In genomic region chr1:41919764-41920397, GRCh38 we compare ENCODE assay signal across 8 cellular contexts. TPM values are rescaled to one million over a fixed set of nuclear protein-coding genes. Genes with fewer than 3 reads are reported as not detected.
DNase-seq lines count a peak whose midpoint lies in the region; ATAC-seq and TF ChIP-seq lines count a peak whose summit lies in the region.

No MANE protein-coding gene starts in this region.

- POLR2A ChIA-PET in Caco-2 (lab: Charles Lee), result no interaction called here

- no peak overlapping the region for H3K4me3 ChIP-seq in RWPE2 (ENCODE audit: severe bottlenecking)
- no peak overlapping the region for H3K4me3 ChIP-seq in Caco-2 (ENCODE audit: low read depth, low read length)

- H3K36me3 Mint-ChIP-seq in activated naive CD4-positive, alpha-beta T cell treated with anti-CD3 and anti-CD28 coated beads, Interleukin-2, amount 10 ng/mL, durations not matched to agents 7 days and 5 days, result peaks cover 3% of the 10 kb centered on the region
- H3K36me3 Mint-ChIP-seq in Caco-2 (ENCODE audit: insufficient read depth, unreplicated experiment), result no peaks in the 10 kb centered on the region

- peak overlapping the region; percentile 98 for H3K27ac Mint-ChIP-seq in activated naive CD4-positive, alpha-beta T cell treated with anti-CD3 and anti-CD28 coated beads, Interleukin-2, amount 10 ng/mL, durations not matched to agents 7 days and 5 days
- H3K27ac Mint-ChIP-seq in Caco-2 (ENCODE audit: unreplicated experiment), result no peak overlapping the region

- peaks cover 61% of the 10 kb centered on the region for H3K4me1 Mint-ChIP-seq in activated naive CD4-positive, alpha-beta T cell treated with anti-CD3 and anti-CD28 coated beads, Interleukin-2, amount 10 ng/mL, durations not matched to agents 7 days and 5 days
- H3K4me1 Mint-ChIP-seq in Caco-2 (ENCODE audit: low read depth, unreplicated experiment), result no peaks in the 10 kb centered on the region

- H3K27me3 Mint-ChIP-seq in activated naive CD4-positive, alpha-beta T cell treated with anti-CD3 and anti-CD28 coated beads, Interleukin-2, amount 10 ng/mL, durations not matched to agents 7 days and 5 days, result no peaks in the 10 kb centered on the region
- H3K27me3 Mint-ChIP-seq in Caco-2 (ENCODE audit: insufficient read depth, unreplicated experiment), result peaks cover 10% of the 10 kb centered on the region

- H3K27me3 ChIP-seq in RWPE2 (ENCODE audit: insufficient read depth, poor library complexity, severe bottlenecking) (no peaks in the 10 kb centered on the region), Caco-2 (replicated peaks; ENCODE audit: control insufficient read depth, insufficient read depth, low read length) (no peaks in the 10 kb centered on the region; the same call in 1 of the 2 replicates)

- intact Hi-C loops in Caco-2 (cut with micrococcal nuclease; ENCODE audit: unreplicated experiment), result no loop called here

- CTCF ChIA-PET in activated naive CD4-positive, alpha-beta T cell treated with anti-CD3 and anti-CD28 coated beads, Interleukin-2, amount 10 ng/mL, durations not matched to agents 7 days and 5 days (lab: Charles Lee), result interaction anchor here (1.0 to 1.6 kb wide), 4 partner anchors 28 to 108 kb away, joined by 3 to 5 read pairs (median 4); no protein-coding TSS in a partner anchor
- CTCF ChIA-PET in Caco-2 (lab: Charles Lee), result no interaction called here

- DNase-seq in RWPE2 (ENCODE audit: low spot score) (no peak), iris pigment epithelial cell (ENCODE audit: low read depth) (peak; percentile 20), SIG-M5 (lab: John Stamatoyannopoulos, UW) (no peak), Caco-2 (no peak)
- peak; percentile 93 for DNase-seq in activated naive CD4-positive, alpha-beta T cell treated with anti-CD3 and anti-CD28 coated beads, Interleukin-2, amount 10 ng/mL, durations not matched to agents 7 days and 5 days
- peak; percentile 65 for DNase-seq in stimulated activated CD4-positive, alpha-beta T cell treated with anti-CD3 and anti-CD28 coated beads, Interleukin-2, amount 100 ng/mL, for 4 hours (ENCODE audit: low read depth)

- BruUV-seq in Caco-2 (replicated peaks; lab: Mats Ljungman, UMichigan), result no TSS peak

- H3K36me3 ChIP-seq in RWPE2 (ENCODE audit: low read depth) (no peaks in the 10 kb centered on the region), Caco-2 (ENCODE audit: control insufficient read depth, insufficient read depth, low read length) (no peaks in the 10 kb centered on the region)

- H3K27ac ChIP-seq in RWPE2 (ENCODE audit: poor library complexity, severe bottlenecking), result peak overlapping the region; percentile 43

- H3K9me3 Mint-ChIP-seq in activated naive CD4-positive, alpha-beta T cell treated with anti-CD3 and anti-CD28 coated beads, Interleukin-2, amount 10 ng/mL, durations not matched to agents 7 days and 5 days, result peaks cover 6% of the 10 kb centered on the region
- no peaks in the 10 kb centered on the region for H3K9me3 Mint-ChIP-seq in Caco-2 (ENCODE audit: unreplicated experiment)

- TF ChIP-seq CTCF in RWPE2 (IDR thresholded peaks at IDR 0.05; ENCODE audit: poor library complexity, severe bottlenecking) (no peak), Caco-2 (IDR thresholded peaks at IDR 0.05; ENCODE audit: insufficient read depth in 1 of 2, low read depth in 1 of 2, low read length in 1 of 2, severe bottlenecking in 1 of 2, unreplicated experiment in 1 of 2) (no peak)

- ATAC-seq in GM18867 (IDR thresholded peaks at IDR 0.05; ENCODE audit: unreplicated experiment), result peak; percentile 82
- peak; percentile 73 for ATAC-seq in HG03280 (IDR thresholded peaks at IDR 0.05; ENCODE audit: unreplicated experiment)
- no peak for ATAC-seq in RWPE2 (ENCODE audit: low read depth)

- peak overlapping the region; percentile 87 for H3K4me3 Mint-ChIP-seq in activated naive CD4-positive, alpha-beta T cell treated with anti-CD3 and anti-CD28 coated beads, Interleukin-2, amount 10 ng/mL, durations not matched to agents 7 days and 5 days
- H3K4me3 Mint-ChIP-seq in Caco-2 (ENCODE audit: unreplicated experiment), result no peak overlapping the region

- no peaks in the 10 kb centered on the region for H3K9me3 ChIP-seq in RWPE2 (ENCODE audit: severe bottlenecking)
- H3K9me3 ChIP-seq in Caco-2, result no peaks in the 10 kb centered on the region

- H3K4me1 ChIP-seq in RWPE2 (ENCODE audit: insufficient read depth, poor library complexity, severe bottlenecking), result peaks cover 26% of the 10 kb centered on the region
- no peaks in the 10 kb centered on the region for H3K4me1 ChIP-seq in Caco-2

RNA-seq across cellular contexts. Expression of gene HIVEP3, which starts 1.2 kb away (rescaled TPM):
- total RNA-seq in Caco-2 (2022), result 0.25 and 0.37 TPM in 2 replicates

Comparison
In these comparisons a context has a peak if more than half of its experiments do, and no peak if none do; other contexts are left out.
1. DNase-seq: peak in activated naive CD4-positive, alpha-beta T cell treated with anti-CD3 and anti-CD28 coated beads, Interleukin-2, amount 10 ng/mL, durations not matched to agents 7 days and 5 days (single experiment), iris pigment epithelial cell (single experiment) and stimulated activated CD4-positive, alpha-beta T cell treated with anti-CD3 and anti-CD28 coated beads, Interleukin-2, amount 100 ng/mL, for 4 hours (single experiment); none in RWPE2 (single experiment), SIG-M5 (single experiment) and Caco-2 (0 of 2).